In the genomic region with DNA sequence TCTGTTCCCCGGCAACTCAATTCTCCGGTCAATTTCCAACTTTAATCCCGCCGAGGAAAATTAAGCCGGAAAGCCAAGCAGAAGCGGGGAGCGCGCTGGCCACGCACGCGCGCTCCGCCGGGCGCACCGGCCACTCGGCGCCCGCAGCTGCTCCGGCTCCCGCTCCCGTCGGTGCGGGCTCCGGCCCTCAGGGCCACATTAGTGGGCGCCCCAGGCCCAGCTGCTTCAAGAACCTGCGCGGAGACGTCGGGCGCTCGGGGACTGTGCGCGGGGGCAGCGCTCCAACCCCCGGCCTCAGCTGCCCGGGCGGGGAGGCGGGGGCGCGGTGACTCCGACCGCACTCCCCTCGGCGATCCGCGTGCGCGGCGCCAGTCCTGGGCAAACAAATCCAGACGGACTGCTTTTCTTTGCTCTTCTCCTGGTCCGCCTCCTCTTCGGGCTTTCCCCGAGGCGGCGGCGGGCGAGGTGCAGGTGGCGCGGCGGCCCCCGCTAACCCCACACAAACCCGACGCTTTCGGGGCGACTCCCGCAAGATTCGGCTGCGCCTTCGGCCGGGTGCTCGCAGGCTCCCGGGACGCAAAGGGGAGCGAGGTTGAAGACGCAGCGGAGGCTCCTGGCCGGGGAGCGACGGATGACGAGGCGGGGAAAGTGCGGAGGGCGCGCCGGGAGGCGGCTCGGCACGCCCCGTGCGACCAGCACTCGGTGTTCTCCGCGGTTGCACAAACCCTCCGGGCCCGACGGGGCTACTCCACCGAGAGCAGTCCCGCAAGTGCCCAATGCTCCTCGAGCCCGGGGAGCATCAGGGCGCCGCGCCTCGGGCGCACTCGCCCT, we compare ENCODE assay signal across 8 cellular contexts. TPM values are rescaled to one million over a fixed set of nuclear protein-coding genes. Genes with fewer than 3 reads are reported as not detected.
A peak's percentile ranks its signal among the peaks of the same experiment; 100 is the strongest.
DNase-seq lines count a peak whose midpoint lies in the region; ATAC-seq and TF ChIP-seq lines count a peak whose summit lies in the region.
"Not testable (repeated sequence)": the region's sequence is repeated elsewhere in the genome, so short reads cannot be mapped to it uniquely, and the experiment has no call there.

No MANE protein-coding gene starts in this region.

- peak overlapping the region; percentile 91 for H3K27ac Mint-ChIP-seq in Caco-2 (ENCODE audit: unreplicated experiment)
- not testable (repeated sequence) for H3K27ac Mint-ChIP-seq in T-cell
- H3K27ac Mint-ChIP-seq in stimulated activated naive B cell treated with anti-CD40 and anti-IgM and Interleukin-4, amounts not matched to agents 10 μg/mL and 1 μg/mL and 100 μg/mL, for 72 hours = peak overlapping the region; percentile 98

- not testable (repeated sequence) for H3K9me3 ChIP-seq in Caco-2; HUES64 (ENCODE audit: insufficient read depth, low read depth, low read length)

- H3K36me3 Mint-ChIP-seq in Caco-2 (ENCODE audit: insufficient read depth, unreplicated experiment) = peaks cover 17% of the 10 kb centered on the region
- not testable (repeated sequence) for H3K36me3 Mint-ChIP-seq in T-cell
- H3K36me3 Mint-ChIP-seq in stimulated activated naive B cell treated with anti-CD40 and anti-IgM and Interleukin-4, amounts not matched to agents 10 μg/mL and 1 μg/mL and 100 μg/mL, for 72 hours = peaks cover 8 to 14% of the 10 kb centered on the region in 2 donors

- H3K27me3 ChIP-seq in Caco-2 (replicated peaks; ENCODE audit: control insufficient read depth, insufficient read depth, low read length) = not testable (repeated sequence)
- peaks cover 22% of the 10 kb centered on the region for H3K27me3 ChIP-seq in HUES64 (ENCODE audit: insufficient read depth, low read length)

- peak overlapping the region; percentile 73 for H3K4me3 ChIP-seq in Caco-2 (ENCODE audit: low read depth, low read length)
- H3K4me3 ChIP-seq in HUES64 (ENCODE audit: low read length) = peak overlapping the region; percentile 78

- H3K27ac ChIP-seq in HUES64 (ENCODE audit: low read depth, low read length) = peak overlapping the region; percentile 94

- intact Hi-C loops in Caco-2 (cut with micrococcal nuclease; ENCODE audit: unreplicated experiment) (loop anchor here (1.0 to 10.0 kb wide), 8 partner anchors 29 to 916 kb away; no protein-coding TSS in a partner anchor), head of caudate nucleus (cut with DNase I) (loop anchor here (10.0 kb wide), 1 partner anchor 164 kb away; no protein-coding TSS in a partner anchor)

- H3K36me3 ChIP-seq in Caco-2 (ENCODE audit: control insufficient read depth, insufficient read depth, low read length) = not testable (repeated sequence)
- peaks cover 34% of the 10 kb centered on the region for H3K36me3 ChIP-seq in HUES64 (ENCODE audit: insufficient read depth, low read length)

- BruUV-seq in Caco-2 (replicated peaks; lab: Mats Ljungman, UMichigan) = not testable (repeated sequence)

- not testable (repeated sequence) for H3K9me3 Mint-ChIP-seq in Caco-2 (ENCODE audit: unreplicated experiment); T-cell; stimulated activated naive B cell treated with anti-CD40 and anti-IgM and Interleukin-4, amounts not matched to agents 10 μg/mL and 1 μg/mL and 100 μg/mL, for 72 hours

- peak overlapping the region; percentile 88 for H3K9ac ChIP-seq in HUES64 (ENCODE audit: low read depth, low read length)

- ATAC-seq in GM21529 (IDR thresholded peaks at IDR 0.05; ENCODE audit: unreplicated experiment) = peak; percentile 13
- peak in 2 of 4 experiments; percentile 9 to 21 for ATAC-seq in T-cell (replicated peaks in 1 of 4)
- peak; percentile 24 to 26 for ATAC-seq in stimulated activated naive B cell treated with anti-CD40 and anti-IgM and Interleukin-4, amounts not matched to agents 10 μg/mL and 1 μg/mL and 100 μg/mL, for 72 hours (replicated peaks)

- DNase-seq in Caco-2 (peak; percentile 31 to 35), T-cell (peak in 9 of 34 experiments; percentile 10 to 34 (median 12)), astrocyte of the hippocampus (ENCODE audit: low read depth, low spot score) (peak; percentile 70), head of caudate nucleus (peak in 37 of 42 donors; percentile 27 to 69 (median 49)), myocyte (ENCODE audit: low read depth) (peak; percentile 45)
- peak; percentile 34 for DNase-seq in stimulated activated naive B cell treated with anti-CD40 and anti-IgM and Interleukin-4, amounts not matched to agents 10 μg/mL and 1 μg/mL and 100 μg/mL, for 72 hours

- CTCF ChIA-PET in Caco-2 (lab: Charles Lee); T-cell (lab: Charles Lee): not testable (repeated sequence)

- H3K4me3 Mint-ChIP-seq in Caco-2 (ENCODE audit: unreplicated experiment) (peak overlapping the region; percentile 95), T-cell (peak overlapping the region; percentile 80 to 88 (median 82))
- H3K4me3 Mint-ChIP-seq in stimulated activated naive B cell treated with anti-CD40 and anti-IgM and Interleukin-4, amounts not matched to agents 10 μg/mL and 1 μg/mL and 100 μg/mL, for 72 hours = peak overlapping the region in 1 of 2 donors; percentile 100

- not testable (repeated sequence) for TF ChIP-seq CTCF in Caco-2 (IDR thresholded peaks at IDR 0.05; ENCODE audit: insufficient read depth in 1 of 2, low read depth in 1 of 2, low read length in 1 of 2, severe bottlenecking in 1 of 2, unreplicated experiment in 1 of 2)

- not testable (repeated sequence) for H3K27me3 Mint-ChIP-seq in Caco-2 (ENCODE audit: insufficient read depth, unreplicated experiment); stimulated activated naive B cell treated with anti-CD40 and anti-IgM and Interleukin-4, amounts not matched to agents 10 μg/mL and 1 μg/mL and 100 μg/mL, for 72 hours
- peaks cover 0 to 20% of the 10 kb centered on the region in 2 donors for H3K27me3 Mint-ChIP-seq in T-cell

- not testable (repeated sequence) for H3K4me1 Mint-ChIP-seq in Caco-2 (ENCODE audit: low read depth, unreplicated experiment)
- peaks cover 0 to 24% (median 18%) of the 10 kb centered on the region in 3 donors for H3K4me1 Mint-ChIP-seq in T-cell
- peaks cover 8 to 18% of the 10 kb centered on the region in 2 donors for H3K4me1 Mint-ChIP-seq in stimulated activated naive B cell treated with anti-CD40 and anti-IgM and Interleukin-4, amounts not matched to agents 10 μg/mL and 1 μg/mL and 100 μg/mL, for 72 hours

- H3K4me1 ChIP-seq in Caco-2 = peaks cover 26% of the 10 kb centered on the region
- peaks cover 42% of the 10 kb centered on the region for H3K4me1 ChIP-seq in HUES64 (ENCODE audit: insufficient read depth, low read length)

- POLR2A ChIA-PET in Caco-2 (lab: Charles Lee); T-cell (lab: Charles Lee): not testable (repeated sequence)

- under 1% methylated on average over 107 of the region's 107 CpGs for WGBS in HUES64

RNA-seq across cellular contexts. Expression of a gene that starts 0.9 kb away (rescaled TPM):
- total RNA-seq in Caco-2 (2022) = 17.9 and 18.3 TPM in 2 replicates
- polyA plus RNA-seq in HUES64 (2013, experiment 1 of 2) = 62.3 TPM
- polyA plus RNA-seq in HUES64 (2013, experiment 2 of 2) = 63.8 TPM
- 1 to 10 TPM; 1.3 to 3.5 (median 2.8) TPM for total RNA-seq in T-cell
- total RNA-seq in myocyte = 20.6 and 30.1 TPM in 2 replicates
- polyA plus RNA-seq in myocyte (2012) = 13.6 TPM
